ENCODE assay signal across 31 cellular contexts in genomic region chr13:85445534-85445933, GRCh38.
"Had no signal": no experiment of that assay in that cellular context is flagged by ENCODE, and none has a peak within 500 bp of the region (broad histone marks: within the 10 kb centered on the region; RNA-seq: fewer than 3 reads in every experiment).

No MANE protein-coding gene starts in this region.

- H3K4me3 Mint-ChIP-seq: natural killer cell; nephron; neural progenitor cell; stimulated activated memory B cell treated with anti-CD40 and anti-IgM and Interleukin-4, amounts not matched to agents 10 μg/mL and 1 μg/mL and 100 μg/mL, for 72 hours; stimulated activated naive CD8-positive, alpha-beta T cell treated with anti-CD3 and anti-CD28 coated beads, Interleukin-15, amount 100 ng/mL, for 72 hours had no signal

- ATAC-seq: natural killer cell; psoas muscle; right cardiac atrium; sciatic nerve; stimulated activated memory B cell treated with anti-CD40 and anti-IgM and Interleukin-4, amounts not matched to agents 10 μg/mL and 1 μg/mL and 100 μg/mL, for 72 hours; stimulated activated naive CD8-positive, alpha-beta T cell treated with anti-CD3 and anti-CD28 coated beads, Interleukin-15, amount 100 ng/mL, for 72 hours; stimulated activated naive CD8-positive, alpha-beta T cell treated with anti-CD3 and anti-CD28 coated beads, Interleukin-15, Interleukin-2, amounts not matched to agents 100 U/mL and 50 U/mL, for 24 hours had no signal

- H3K36me3 Mint-ChIP-seq: natural killer cell; neural progenitor cell; stimulated activated memory B cell treated with anti-CD40 and anti-IgM and Interleukin-4, amounts not matched to agents 10 μg/mL and 1 μg/mL and 100 μg/mL, for 72 hours had no signal

- H3K4me2 ChIP-seq: neural progenitor cell, smooth muscle cell had no signal

- H3K4me1 Mint-ChIP-seq: natural killer cell; nephron; stimulated activated memory B cell treated with anti-CD40 and anti-IgM and Interleukin-4, amounts not matched to agents 10 μg/mL and 1 μg/mL and 100 μg/mL, for 72 hours; stimulated activated naive CD8-positive, alpha-beta T cell treated with anti-CD3 and anti-CD28 coated beads, Interleukin-15, amount 100 ng/mL, for 72 hours had no signal

- H3K27ac Mint-ChIP-seq: natural killer cell; nephron; neural progenitor cell; progenitor cell of endocrine pancreas; stimulated activated memory B cell treated with anti-CD40 and anti-IgM and Interleukin-4, amounts not matched to agents 10 μg/mL and 1 μg/mL and 100 μg/mL, for 72 hours; stimulated activated naive CD8-positive, alpha-beta T cell treated with anti-CD3 and anti-CD28 coated beads, Interleukin-15, amount 100 ng/mL, for 72 hours had no signal

- DNase-seq: natural killer cell; occipital lobe; ovary; posterior cingulate gyrus; psoas muscle; right cardiac atrium; spleen; stimulated activated CD4-positive, alpha-beta T cell treated with anti-CD3 and anti-CD28 coated beads, Interleukin-12 subunit alpha, Interleukin-12 subunit beta, amount 100 ng/mL, for 4 hours; stimulated activated CD4-positive, alpha-beta T cell treated with anti-CD3 and anti-CD28 coated beads, Interleukin-1b, Interleukin-23, amount 100 ng/mL, for 48 hours; stimulated activated CD4-positive, alpha-beta T cell treated with anti-CD3 and anti-CD28 coated beads, Interleukin-4, amount 100 ng/mL, for 1 hour; stimulated activated CD4-positive, alpha-beta T cell treated with anti-CD3 and anti-CD28 coated beads, Interleukin-4, amount 100 ng/mL, for 4 hours; stimulated activated CD8-positive, alpha-beta memory T cell treated with anti-CD3 and anti-CD28 coated beads, Interleukin-4, amount 100 ng/mL, for 48 hours; stimulated activated naive CD4-positive, alpha-beta T cell; stimulated activated naive CD8-positive, alpha-beta T cell treated with anti-CD3 and anti-CD28 coated beads, Interleukin-15, amount 100 ng/mL, for 72 hours; stimulated activated naive CD8-positive, alpha-beta T cell treated with anti-CD3 and anti-CD28 coated beads, Interleukin-15, Interleukin-2, amounts not matched to agents 100 U/mL and 50 U/mL, for 24 hours; substantia nigra; testis; tibial artery; transverse colon; upper lobe of left lung had no signal

- H3K9me3 Mint-ChIP-seq: nephron, neural progenitor cell had no signal

- H3K9me3 ChIP-seq: ovary, psoas muscle, spleen, suprapubic skin, testis, tibial artery, transverse colon, upper lobe of left lung, vagina had no signal

- H3K4me3 ChIP-seq: neural progenitor cell, ovary, psoas muscle, skin epidermis, smooth muscle cell, spleen, suprapubic skin, testis, tibial artery, transverse colon, upper lobe of left lung, vagina had no signal

- H3K27ac ChIP-seq: neural progenitor cell, ovary, parathyroid adenoma, psoas muscle, skin epidermis, spleen, suprapubic skin, testis, tibial artery, transverse colon, upper lobe of left lung, vagina had no signal

- FAIRE-seq: urothelium cell line had no signal

- H3K27me3 ChIP-seq: neural progenitor cell, ovary, spleen, suprapubic skin, testis, tibial artery, transverse colon, upper lobe of left lung, vagina had no signal

- H3K27me3 Mint-ChIP-seq: progenitor cell of endocrine pancreas; stimulated activated memory B cell treated with anti-CD40 and anti-IgM and Interleukin-4, amounts not matched to agents 10 μg/mL and 1 μg/mL and 100 μg/mL, for 72 hours; stimulated activated naive CD8-positive, alpha-beta T cell treated with anti-CD3 and anti-CD28 coated beads, Interleukin-15, amount 100 ng/mL, for 72 hours had no signal

- H3K36me3 ChIP-seq: neural progenitor cell, ovary, spleen, suprapubic skin, tibial artery, transverse colon, upper lobe of left lung, vagina had no signal

- H3K9ac ChIP-seq: neural progenitor cell, parathyroid adenoma had no signal

- H3K79me2 ChIP-seq: parathyroid adenoma had no signal

- H2AFZ ChIP-seq: neural progenitor cell, parathyroid adenoma had no signal

- H3K4me1 ChIP-seq: parathyroid adenoma, psoas muscle, spleen, suprapubic skin, testis, tibial artery, transverse colon, upper lobe of left lung, vagina had no signal
